27 cellular contexts compared by ENCODE assay signal in genomic region chr11:46600162-46600561, GRCh38. TPM values are rescaled to one million over a fixed set of nuclear protein-coding genes. Genes with fewer than 3 reads are reported as not detected.
A peak's percentile ranks its signal among the peaks of the same experiment; 100 is the strongest.
DNase-seq lines count a peak whose midpoint lies in the region; ATAC-seq and TF ChIP-seq lines count a peak whose summit lies in the region.
"Had no signal": no experiment of that assay in that cellular context is flagged by ENCODE, and none has a peak within 500 bp of the region (broad histone marks: within the 10 kb centered on the region; RNA-seq: fewer than 3 reads in every experiment).

No MANE protein-coding gene starts in this region.

- H3K4me3 ChIP-seq in fibroblast of the aortic adventitia (ENCODE audit: low read depth, low read length) (no peak overlapping the region), mesenchymal stem cell (ENCODE audit: insufficient read depth in 1 of 2, low read depth in 1 of 2, low read length in 2 of 2) (no peak overlapping the region)
- H3K4me3 ChIP-seq: body of pancreas, GM23248, SJSA1, upper lobe of right lung had no signal

- peaks cover 7% of the 10 kb centered on the region for H3K4me1 Mint-ChIP-seq in activated T-helper 17 cell treated with anti-CD3 and anti-CD28 coated beads, Interleukin-2, amount 50 U/mL, for 72 hours
- H3K4me1 Mint-ChIP-seq in stimulated activated effector memory CD8-positive, alpha-beta T cell treated with anti-CD3 and anti-CD28 coated beads, Interleukin-12 subunit alpha, Interleukin-12 subunit beta, amount 100 ng/mL, for 72 hours, result peaks cover 12% of the 10 kb centered on the region
- H3K4me1 Mint-ChIP-seq in activated CD4-positive, alpha-beta memory T cell treated with anti-CD3 and anti-CD28 coated beads for 36 hours (ENCODE audit: low read depth), result peaks cover 8% of the 10 kb centered on the region
- H3K4me1 Mint-ChIP-seq: T-cell had no signal

- H2BK5ac ChIP-seq in mesenchymal stem cell (ENCODE audit: low read depth, low read length, poor library complexity, severe bottlenecking), result no peak overlapping the region

- H2AFZ ChIP-seq in mesenchymal stem cell (ENCODE audit: low read depth, low read length), result no peak overlapping the region
- H2AFZ ChIP-seq: GM23248 had no signal

- H2BK12ac ChIP-seq in mesenchymal stem cell (ENCODE audit: low read length in 2 of 2), result no peak overlapping the region

- H3K4me3 Mint-ChIP-seq in activated T-helper 17 cell treated with anti-CD3 and anti-CD28 coated beads, Interleukin-2, amount 50 U/mL, for 72 hours, result no peak overlapping the region
- H3K4me3 Mint-ChIP-seq in stimulated activated effector memory CD8-positive, alpha-beta T cell treated with anti-CD3 and anti-CD28 coated beads, Interleukin-12 subunit alpha, Interleukin-12 subunit beta, amount 100 ng/mL, for 72 hours, result no peak overlapping the region
- H3K4me3 Mint-ChIP-seq in activated CD4-positive, alpha-beta memory T cell treated with anti-CD3 and anti-CD28 coated beads for 36 hours, result no peak overlapping the region
- H3K4me3 Mint-ChIP-seq: activated CD4-positive, alpha-beta memory T cell treated with anti-CD3 and anti-CD28 coated beads, Interleukin-2, amount 10 ng/mL, durations not matched to agents 7 days and 5 days; activated naive CD8-positive, alpha-beta T cell treated with anti-CD3 and anti-CD28 coated beads for 36 hours; B cell; HFFc6; stimulated activated naive CD8-positive, alpha-beta T cell treated with anti-CD3 and anti-CD28 coated beads, Interleukin-15, Interleukin-2, amounts not matched to agents 100 ng/mL and 50 ng/mL, for 24 hours; T-cell had no signal

- no peak for ATAC-seq in activated T-helper 17 cell treated with anti-CD3 and anti-CD28 coated beads, Interleukin-2, amount 50 U/mL, for 72 hours (replicated peaks)
- ATAC-seq in stimulated activated effector memory CD8-positive, alpha-beta T cell treated with anti-CD3 and anti-CD28 coated beads, Interleukin-12 subunit alpha, Interleukin-12 subunit beta, amount 100 ng/mL, for 72 hours, result no peak
- ATAC-seq: Panc1, T-cell, upper lobe of right lung had no signal

- H3K27ac ChIP-seq in mesenchymal stem cell (ENCODE audit: low read length, poor library complexity, severe bottlenecking), result no peak overlapping the region
- H3K27ac ChIP-seq: body of pancreas, SJSA1, upper lobe of right lung had no signal

- H3K79me1 ChIP-seq in mesenchymal stem cell (replicated peaks; ENCODE audit: low read length, poor library complexity, severe bottlenecking), result peaks cover 1% of the 10 kb centered on the region

- CTCF ChIA-PET in activated CD4-positive, alpha-beta memory T cell treated with anti-CD3 and anti-CD28 coated beads for 36 hours (lab: Charles Lee), result no interaction called here

- H3K27ac Mint-ChIP-seq in activated T-helper 17 cell treated with anti-CD3 and anti-CD28 coated beads, Interleukin-2, amount 50 U/mL, for 72 hours, result peak overlapping the region; percentile 26
- peak overlapping the region; percentile 26 for H3K27ac Mint-ChIP-seq in stimulated activated effector memory CD8-positive, alpha-beta T cell treated with anti-CD3 and anti-CD28 coated beads, Interleukin-12 subunit alpha, Interleukin-12 subunit beta, amount 100 ng/mL, for 72 hours
- H3K27ac Mint-ChIP-seq in activated CD4-positive, alpha-beta memory T cell treated with anti-CD3 and anti-CD28 coated beads for 36 hours, result no peak overlapping the region
- H3K27ac Mint-ChIP-seq: activated CD4-positive, alpha-beta memory T cell treated with anti-CD3 and anti-CD28 coated beads, Interleukin-2, amount 10 ng/mL, durations not matched to agents 7 days and 5 days; activated naive CD8-positive, alpha-beta T cell treated with anti-CD3 and anti-CD28 coated beads for 36 hours; B cell; HFFc6; IgD-negative memory B cell; stimulated activated naive CD8-positive, alpha-beta T cell treated with anti-CD3 and anti-CD28 coated beads, Interleukin-15, Interleukin-2, amounts not matched to agents 100 ng/mL and 50 ng/mL, for 24 hours; T-cell had no signal

- no peak overlapping the region for H2AK5ac ChIP-seq in mesenchymal stem cell (ENCODE audit: low read length, severe bottlenecking)

- no peak overlapping the region for H3K23ac ChIP-seq in mesenchymal stem cell (ENCODE audit: low read length in 2 of 2)

- H4K8ac ChIP-seq in mesenchymal stem cell (ENCODE audit: low read length), result no peak overlapping the region

- H4K91ac ChIP-seq in mesenchymal stem cell (ENCODE audit: low read length), result no peak overlapping the region

- H3K4me2 ChIP-seq in mesenchymal stem cell (ENCODE audit: low read length, poor library complexity, severe bottlenecking), result no peak overlapping the region

- no peaks in the 10 kb centered on the region for H3K36me3 Mint-ChIP-seq in activated T-helper 17 cell treated with anti-CD3 and anti-CD28 coated beads, Interleukin-2, amount 50 U/mL, for 72 hours (ENCODE audit: low read depth)
- no peaks in the 10 kb centered on the region for H3K36me3 Mint-ChIP-seq in stimulated activated effector memory CD8-positive, alpha-beta T cell treated with anti-CD3 and anti-CD28 coated beads, Interleukin-12 subunit alpha, Interleukin-12 subunit beta, amount 100 ng/mL, for 72 hours
- H3K36me3 Mint-ChIP-seq in activated CD4-positive, alpha-beta memory T cell treated with anti-CD3 and anti-CD28 coated beads for 36 hours, result no peaks in the 10 kb centered on the region
- H3K36me3 Mint-ChIP-seq: activated naive CD8-positive, alpha-beta T cell treated with anti-CD3 and anti-CD28 coated beads for 36 hours had no signal

- 79% methylated on average over 1 of the region's 2 CpGs for WGBS in mesenchymal stem cell

- DNase-seq in fibroblast of the aortic adventitia (ENCODE audit: low read depth), result peak; percentile 53
- no peak for DNase-seq in mesenchymal stem cell
- no peak for DNase-seq in stimulated activated effector memory CD8-positive, alpha-beta T cell treated with anti-CD3 and anti-CD28 coated beads, Interleukin-12 subunit alpha, Interleukin-12 subunit beta, amount 100 ng/mL, for 72 hours (ENCODE audit: low spot score in 2 of 2)
- no peak for DNase-seq in DMS 273 treated with DMSO at 0.1 percent for 48 hours (lab: John Stamatoyannopoulos, UW)
- DNase-seq in NCI-H2227 (lab: John Stamatoyannopoulos, UW; ENCODE audit: unreplicated experiment), result no peak
- DNase-seq in stimulated activated CD4-positive, alpha-beta T cell treated with anti-CD3 and anti-CD28 coated beads, Interleukin-4, amount 100 ng/mL, for 24 hours, result no peak
- no peak for DNase-seq in activated CD4-positive, alpha-beta memory T cell treated with anti-CD3 and anti-CD28 coated beads for 36 hours
- DNase-seq: activated CD4-positive, alpha-beta memory T cell treated with anti-CD3 and anti-CD28 coated beads, Interleukin-2, amount 10 ng/mL, durations not matched to agents 7 days and 5 days; activated effector memory CD4-positive, alpha-beta T cell treated with Interleukin-2 at 50 U/mL for 16 hours; activated naive CD8-positive, alpha-beta T cell treated with anti-CD3 and anti-CD28 coated beads for 36 hours; body of pancreas; effector memory CD4-positive, alpha-beta T cell; GF-D8; GM23248; HFFc6; kidney glomerular epithelial cell; mammary epithelial cell; NCI-H2081 treated with DMSO at 0.1 percent for 48 hours; NCI-H510A treated with DMSO at 0.1 percent for 48 hours; T-cell; upper lobe of right lung had no signal

- intact Hi-C loops in activated CD4-positive, alpha-beta memory T cell treated with anti-CD3 and anti-CD28 coated beads for 36 hours (cut with micrococcal nuclease), result no loop called here

- no peaks in the 10 kb centered on the region for H3K9me3 Mint-ChIP-seq in activated T-helper 17 cell treated with anti-CD3 and anti-CD28 coated beads, Interleukin-2, amount 50 U/mL, for 72 hours
- H3K9me3 Mint-ChIP-seq in stimulated activated effector memory CD8-positive, alpha-beta T cell treated with anti-CD3 and anti-CD28 coated beads, Interleukin-12 subunit alpha, Interleukin-12 subunit beta, amount 100 ng/mL, for 72 hours, result no peaks in the 10 kb centered on the region
- no peaks in the 10 kb centered on the region for H3K9me3 Mint-ChIP-seq in activated CD4-positive, alpha-beta memory T cell treated with anti-CD3 and anti-CD28 coated beads for 36 hours
- H3K9me3 Mint-ChIP-seq: activated CD4-positive, alpha-beta memory T cell treated with anti-CD3 and anti-CD28 coated beads, Interleukin-2, amount 10 ng/mL, durations not matched to agents 7 days and 5 days; activated naive CD8-positive, alpha-beta T cell treated with anti-CD3 and anti-CD28 coated beads for 36 hours; HFFc6; stimulated activated naive CD8-positive, alpha-beta T cell treated with anti-CD3 and anti-CD28 coated beads, Interleukin-15, Interleukin-2, amounts not matched to agents 100 ng/mL and 50 ng/mL, for 24 hours; T-cell had no signal

- H3K9ac ChIP-seq in mesenchymal stem cell (ENCODE audit: low read length), result peak overlapping the region; percentile 36
- H3K9ac ChIP-seq: GM23248 had no signal

- no peaks in the 10 kb centered on the region for H3K27me3 Mint-ChIP-seq in activated T-helper 17 cell treated with anti-CD3 and anti-CD28 coated beads, Interleukin-2, amount 50 U/mL, for 72 hours
- no peaks in the 10 kb centered on the region for H3K27me3 Mint-ChIP-seq in activated CD4-positive, alpha-beta memory T cell treated with anti-CD3 and anti-CD28 coated beads for 36 hours
- H3K27me3 Mint-ChIP-seq: activated CD4-positive, alpha-beta memory T cell treated with anti-CD3 and anti-CD28 coated beads, Interleukin-2, amount 10 ng/mL, durations not matched to agents 7 days and 5 days; activated naive CD8-positive, alpha-beta T cell treated with anti-CD3 and anti-CD28 coated beads for 36 hours; B cell; IgD-negative memory B cell; stimulated activated naive CD8-positive, alpha-beta T cell treated with anti-CD3 and anti-CD28 coated beads, Interleukin-15, Interleukin-2, amounts not matched to agents 100 ng/mL and 50 ng/mL, for 24 hours; T-cell had no signal

- H3K18ac ChIP-seq in mesenchymal stem cell (ENCODE audit: low read depth in 1 of 2, low read length in 2 of 2), result no peak overlapping the region

- H3K27me3 ChIP-seq in mesenchymal stem cell (ENCODE audit: control insufficient read depth in 1 of 2, insufficient read depth in 1 of 2, low read length in 2 of 2), result no peaks in the 10 kb centered on the region
- H3K27me3 ChIP-seq: body of pancreas, SJSA1, upper lobe of right lung had no signal

- H3K36me3 ChIP-seq in mesenchymal stem cell (ENCODE audit: control insufficient read depth in 1 of 2, insufficient read depth in 2 of 2, low read depth in 1 of 2, low read length in 2 of 2), result peaks cover 0 to 9% of the 10 kb centered on the region in 2 experiments

- no peak overlapping the region for H2BK120ac ChIP-seq in mesenchymal stem cell (ENCODE audit: low read depth, low read length)

- POLR2A ChIA-PET in activated CD4-positive, alpha-beta memory T cell treated with anti-CD3 and anti-CD28 coated beads for 36 hours (lab: Charles Lee), result no interaction called here

- H3K4ac ChIP-seq in mesenchymal stem cell (ENCODE audit: low read depth in 1 of 2, low read length in 2 of 2), result no peak overlapping the region

- TF ChIP-seq CTCF in fibroblast of the aortic adventitia (IDR thresholded peaks at IDR 0.05; ENCODE audit: insufficient read depth, low read length), result no peak

- no peak overlapping the region for H3K14ac ChIP-seq in mesenchymal stem cell (ENCODE audit: low read length in 2 of 2)

- no peaks in the 10 kb centered on the region for H3K9me3 ChIP-seq in mesenchymal stem cell (ENCODE audit: control insufficient read depth, low read length)
- H3K9me3 ChIP-seq: body of pancreas, SJSA1, upper lobe of right lung had no signal

- H3K4me1 ChIP-seq in mesenchymal stem cell (ENCODE audit: control insufficient read depth, insufficient read depth, low read depth, low read length), result no peaks in the 10 kb centered on the region
- H3K4me1 ChIP-seq: body of pancreas, SJSA1, upper lobe of right lung had no signal

- H2BK15ac ChIP-seq in mesenchymal stem cell (ENCODE audit: low read depth, poor library complexity, severe bottlenecking), result no peak overlapping the region

RNA-seq across cellular contexts. Expression of gene AMBRA1, which starts 6.3 kb away (rescaled TPM):
- 10 to 100 TPM; 28.2 to 30.3 TPM for total RNA-seq in activated T-helper 17 cell treated with anti-CD3 and anti-CD28 coated beads, Interleukin-2, amount 50 U/mL, for 72 hours
- 18.0 and 46.9 TPM in 2 replicates for total RNA-seq in fibroblast of the aortic adventitia (ENCODE audit: low replicate concordance)
- polyA plus RNA-seq in mesenchymal stem cell (2013, experiment 1 of 2), result 11.5 TPM
- polyA plus RNA-seq in mesenchymal stem cell (2013, experiment 2 of 2), result 11.7 TPM
- total RNA-seq in activated CD4-positive, alpha-beta memory T cell treated with anti-CD3 and anti-CD28 coated beads for 36 hours, result 10 to 100 TPM; 22.5 to 24.1 TPM

RNA-seq across cellular contexts. Expression of gene HARBI1, which starts 16.9 kb away (rescaled TPM):
- total RNA-seq in activated T-helper 17 cell treated with anti-CD3 and anti-CD28 coated beads, Interleukin-2, amount 50 U/mL, for 72 hours, result 1 to 10 TPM; 2.4 to 4.6 TPM
- total RNA-seq in fibroblast of the aortic adventitia (ENCODE audit: low replicate concordance), result 4.3 and 4.5 TPM in 2 replicates
- 3.6 TPM for polyA plus RNA-seq in mesenchymal stem cell (2013, experiment 1 of 2)
- 3.3 TPM for polyA plus RNA-seq in mesenchymal stem cell (2013, experiment 2 of 2)
- total RNA-seq in activated CD4-positive, alpha-beta memory T cell treated with anti-CD3 and anti-CD28 coated beads for 36 hours, result 1 to 10 TPM; 3.1 TPM

RNA-seq across cellular contexts. Expression of gene ATG13, which starts 17.2 kb away (rescaled TPM):
- 10 to 100 TPM; 59.1 to 62.1 TPM for total RNA-seq in activated T-helper 17 cell treated with anti-CD3 and anti-CD28 coated beads, Interleukin-2, amount 50 U/mL, for 72 hours
- 58.8 and 152 TPM in 2 replicates for total RNA-seq in fibroblast of the aortic adventitia (ENCODE audit: low replicate concordance)
- polyA plus RNA-seq in mesenchymal stem cell (2013, experiment 1 of 2), result 51.4 TPM
- polyA plus RNA-seq in mesenchymal stem cell (2013, experiment 2 of 2), result 54.7 TPM
- 10 to 100 TPM; 49.9 to 51.0 TPM for total RNA-seq in activated CD4-positive, alpha-beta memory T cell treated with anti-CD3 and anti-CD28 coated beads for 36 hours
